ENCODE assay signal across 14 cellular contexts in genomic region chr20:38222923-38223742, GRCh38. TPM values are rescaled to one million over a fixed set of nuclear protein-coding genes. Genes with fewer than 3 reads are reported as not detected.
DNase-seq lines count a peak whose midpoint lies in the region; ATAC-seq and TF ChIP-seq lines count a peak whose summit lies in the region.
"Had no signal": no experiment of that assay in that cellular context is flagged by ENCODE, and none has a peak within 500 bp of the region (broad histone marks: within the 10 kb centered on the region; RNA-seq: fewer than 3 reads in every experiment).

No MANE protein-coding gene starts in this region.

- H4K20me1 ChIP-seq in OCI-LY7 (ENCODE audit: insufficient read depth, low read length) = no peaks in the 10 kb centered on the region

- BruUV-seq in OCI-LY7 (replicated peaks; lab: Mats Ljungman, UMichigan) = no TSS peak

- H3K27me3 Mint-ChIP-seq in T-cell = peaks cover 2 to 3% of the 10 kb centered on the region in 2 donors

- H3K4me1 Mint-ChIP-seq in T-cell = peaks cover 0 to 6% (median 5%) of the 10 kb centered on the region in 3 donors

- no peaks in the 10 kb centered on the region for H3K9me2 ChIP-seq in OCI-LY7 (ENCODE audit: insufficient read depth, low read length)

- H3K36me3 ChIP-seq in OCI-LY7 (ENCODE audit: insufficient read depth, low read length) = no peaks in the 10 kb centered on the region
- H3K36me3 ChIP-seq in lower lobe of right lung = no peaks in the 10 kb centered on the region
- peaks cover 0 to 8% (median 6%) of the 10 kb centered on the region in 3 donors for H3K36me3 ChIP-seq in tibial artery
- H3K36me3 ChIP-seq: colonic mucosa, pancreas had no signal

- intact Hi-C loops in OCI-LY7 (cut with micrococcal nuclease; ENCODE audit: unreplicated experiment) (loop anchor here (5.0 kb wide), 1 partner anchor 661 kb away; no protein-coding TSS in a partner anchor), lower lobe of right lung (cut with DNase I) (loop anchor here (5.0 kb wide), 1 partner anchor 166 kb away; no protein-coding TSS in a partner anchor), tibial artery (cut with DNase I; ENCODE audit: low total_unique reads) (loop anchor here (2.0 kb wide), 1 partner anchor 164 kb away; no protein-coding TSS in a partner anchor)

- peak; percentile 10 for TF ChIP-seq CTCF in GM13977 (IDR thresholded peaks at IDR 0.05; ENCODE audit: extremely low read depth, insufficient read depth, missing control alignments)
- peak; percentile 55; the same call in 1 of the 2 replicates for TF ChIP-seq CTCF in OCI-LY7 (conservative IDR thresholded peaks at IDR 0.05; ENCODE audit: low read length)
- TF ChIP-seq CTCF in lower lobe of right lung (IDR thresholded peaks at IDR 0.05) = peak; percentile 14
- TF ChIP-seq CTCF in tibial artery (IDR thresholded peaks at IDR 0.05) = no peak

- H3K4me1 ChIP-seq in OCI-LY7 (ENCODE audit: insufficient read depth, low read length, poor library complexity, severe bottlenecking) = no peaks in the 10 kb centered on the region
- no peaks in the 10 kb centered on the region for H3K4me1 ChIP-seq in lower lobe of right lung
- peaks cover 0 to 9% (median 5%) of the 10 kb centered on the region in 4 donors for H3K4me1 ChIP-seq in tibial artery
- H3K4me1 ChIP-seq: body of pancreas, colonic mucosa, pancreas had no signal

- no peak overlapping the region for H3K4me2 ChIP-seq in OCI-LY7 (ENCODE audit: low read length)

- H3K4me3 Mint-ChIP-seq in T-cell = no peak overlapping the region
- H3K4me3 Mint-ChIP-seq: activated naive CD8-positive, alpha-beta T cell treated with anti-CD3 and anti-CD28 coated beads, Interleukin-2, amount 10 ng/mL, durations not matched to agents 7 days and 5 days; T-helper 2 cell treated with Interferon-gamma antibody and Interleukin-4, amounts not matched to agents 5 μg/mL and 100 μg/mL, for 36 hours had no signal

- no peaks in the 10 kb centered on the region for H3K79me2 ChIP-seq in OCI-LY7 (ENCODE audit: insufficient read depth, low read depth, low read length)

- H3K27ac ChIP-seq in OCI-LY7 (ENCODE audit: low read depth, low read length, poor library complexity, severe bottlenecking) (no peak overlapping the region), lower lobe of right lung (no peak overlapping the region), tibial artery (no peak overlapping the region)
- H3K27ac ChIP-seq: body of pancreas, colonic mucosa, pancreas had no signal

- no peaks in the 10 kb centered on the region for H3K9me3 Mint-ChIP-seq in T-cell
- H3K9me3 Mint-ChIP-seq: activated naive CD8-positive, alpha-beta T cell treated with anti-CD3 and anti-CD28 coated beads, Interleukin-2, amount 10 ng/mL, durations not matched to agents 7 days and 5 days; T-helper 2 cell treated with Interferon-gamma antibody and Interleukin-4, amounts not matched to agents 5 μg/mL and 100 μg/mL, for 36 hours had no signal

- H3K36me3 Mint-ChIP-seq in T-cell = no peaks in the 10 kb centered on the region
- H3K36me3 Mint-ChIP-seq: activated naive CD8-positive, alpha-beta T cell treated with anti-CD3 and anti-CD28 coated beads, Interleukin-2, amount 10 ng/mL, durations not matched to agents 7 days and 5 days had no signal

- H3K4me3 ChIP-seq in OCI-LY7 (ENCODE audit: low read depth, low read length, poor library complexity, severe bottlenecking) = no peak overlapping the region
- H3K4me3 ChIP-seq in lower lobe of right lung = no peak overlapping the region
- H3K4me3 ChIP-seq in tibial artery = no peak overlapping the region
- H3K4me3 ChIP-seq: body of pancreas, colonic mucosa, pancreas had no signal

- H3K27ac Mint-ChIP-seq in T-cell = no peak overlapping the region
- H3K27ac Mint-ChIP-seq: activated naive CD8-positive, alpha-beta T cell treated with anti-CD3 and anti-CD28 coated beads, Interleukin-2, amount 10 ng/mL, durations not matched to agents 7 days and 5 days; T-helper 2 cell treated with Interferon-gamma antibody and Interleukin-4, amounts not matched to agents 5 μg/mL and 100 μg/mL, for 36 hours had no signal

- CTCF ChIA-PET in OCI-LY7 (lab: Charles Lee; ENCODE audit: unreplicated experiment) = interaction anchor here (1.0 kb wide), 1 partner anchor 76 kb away, joined by 3 read pairs; no protein-coding TSS in a partner anchor
- CTCF ChIA-PET in T-cell (lab: Charles Lee) = interaction anchor here in 1 of 2 donors (1.0 kb wide), 1 partner anchor 150 kb away, joined by 3 read pairs; no protein-coding TSS in a partner anchor

- in situ Hi-C loops in GM13977 (cut with MboI; ENCODE audit: low pct_unique_long_range_greater_than_20kb, low sequenced_read_pairs, unreplicated experiment) = loop anchor here (10.0 to 25.0 kb wide), 2 partner anchors 168 to 661 kb away; no protein-coding TSS in a partner anchor

- H3K9me3 ChIP-seq in OCI-LY7 (ENCODE audit: low read length) = no peaks in the 10 kb centered on the region
- no peaks in the 10 kb centered on the region for H3K9me3 ChIP-seq in lower lobe of right lung
- H3K9me3 ChIP-seq in tibial artery = no peaks in the 10 kb centered on the region
- H3K9me3 ChIP-seq: body of pancreas, colonic mucosa, pancreas had no signal

- no peak for ATAC-seq in lower lobe of right lung
- no peak for ATAC-seq in T-cell (replicated peaks in 1 of 4)
- no peak for ATAC-seq in HG03095 (IDR thresholded peaks at IDR 0.05; ENCODE audit: unreplicated experiment)

- POLR2A ChIA-PET in OCI-LY7 (lab: Charles Lee) (no interaction called here), T-cell (lab: Charles Lee) (no interaction called here)

- DNase-seq in GM13977 (ENCODE audit: low spot score) (peak; percentile 10), OCI-LY7 (ENCODE audit: low spot score) (no peak), lower lobe of right lung (no peak), tibial artery (peak; percentile 12 to 40), SHP77 treated with DMSO at 0.1 percent for 48 hours (lab: John Stamatoyannopoulos, UW) (no peak), T-cell (no peak)
- DNase-seq: NCI-H2029 treated with DMSO at 0.1 percent for 48 hours had no signal

- H2AFZ ChIP-seq in OCI-LY7 (ENCODE audit: low read length) = no peak overlapping the region

- no peaks in the 10 kb centered on the region for H3K27me3 ChIP-seq in lower lobe of right lung (ENCODE audit: low read depth)
- H3K27me3 ChIP-seq in tibial artery = no peaks in the 10 kb centered on the region
- H3K27me3 ChIP-seq: body of pancreas, colonic mucosa, pancreas had no signal

RNA-seq across cellular contexts. Expression of gene KIAA1755, which starts 37.4 kb away (rescaled TPM):
- total RNA-seq in OCI-LY7 (2014; rRNA removed; shearing (Covaris generic)) = not detected in 2 replicates
- total RNA-seq in OCI-LY7 (2022) (not detected in 2 replicates), lower lobe of right lung (1.3 TPM), T-cell (not detected)
- total RNA-seq: activated naive CD8-positive, alpha-beta T cell treated with anti-CD3 and anti-CD28 coated beads, Interleukin-2, amount 10 ng/mL, durations not matched to agents 7 days and 5 days; lung microvascular endothelial cell had no signal

RNA-seq across cellular contexts. Expression of gene TGM2, which starts 58.1 kb away (rescaled TPM):
- total RNA-seq in OCI-LY7 (2014; rRNA removed; shearing (Covaris generic)) = not detected in 2 replicates
- 0.18 TPM in 1 of 2 replicates, not detected in the other for total RNA-seq in OCI-LY7 (2022)
- total RNA-seq in lower lobe of right lung = 362 TPM
- 1 to 10 TPM in 2 of 5 donors, under 1 TPM in 1, not detected in 2; 0.62 to 1.8 (median 1.2) TPM for total RNA-seq in T-cell

Comparison
In these comparisons a context has a peak if more than half of its experiments do, and no peak if none do; other contexts are left out.
1. DNase-seq: peak in GM13977 (single experiment) and tibial artery (2 of 2); none in OCI-LY7 (single experiment), lower lobe of right lung (single experiment), SHP77 treated with DMSO at 0.1 percent for 48 hours (single experiment) and T-cell (0 of 34).
2. CTCF ChIP-seq: peak in GM13977 (single experiment), OCI-LY7 (single experiment) and lower lobe of right lung (single experiment); none in tibial artery (0 of 2).
3. RNA of gene TGM2, which starts 58.1 kb away (total RNA-seq): 362 TPM in lower lobe of right lung (single experiment); 0.62 to 1.8 TPM in T-cell and 0.18 TPM in OCI-LY7; every median in the first group is over 100 times any median in the second.